8 cellular contexts compared by ENCODE assay signal in genomic region chr6:42929088-42929927, GRCh38. TPM values are rescaled to one million over a fixed set of nuclear protein-coding genes. Genes with fewer than 3 reads are reported as not detected.
DNase-seq lines count a peak whose midpoint lies in the region; ATAC-seq and TF ChIP-seq lines count a peak whose summit lies in the region.

Gene CNPY3, plus strand, starts transcription at chr6:42929480. Its CDS starts 91 bp downstream, at chr6:42929571.

- ATAC-seq in GM19372 (IDR thresholded peaks at IDR 0.05; ENCODE audit: low read depth, unreplicated experiment) (peak; percentile 71), HG03558 (IDR thresholded peaks at IDR 0.05; ENCODE audit: extremely low read depth, unreplicated experiment) (peak; percentile 52), left lung (peak; percentile 95)

- H3K36me3 Mint-ChIP-seq in dendritic cell treated with granulocyte-macrophage colony-stimulating factor and Interleukin-4, amounts not matched to agents 40 ng/mL and 50 ng/mL, for 4 days (ENCODE audit: low read depth): peaks cover 47% of the 10 kb centered on the region

- DNase-seq in C1 segment of cervical spinal cord (lab: John Stamatoyannopoulos, UW): peak; percentile 47 to 99 (median 88)
- peak; percentile 98 for DNase-seq in NCI-H748 treated with DMSO at 0.1 percent for 48 hours (lab: John Stamatoyannopoulos, UW)
- DNase-seq in activated CD4-positive, alpha-beta T cell treated with anti-CD3 and anti-CD28 coated beads, Interleukin-2, amount 50 U/mL, for 24 hours (ENCODE audit: low read depth in 1 of 2, low spot score in 1 of 2): peak; percentile 80 to 92
- DNase-seq in left lung: peak; percentile 96 to 98
- DNase-seq in stimulated activated CD4-positive, alpha-beta T cell treated with anti-CD3 and anti-CD28 coated beads, Interleukin-2, amount 100 ng/mL, for 48 hours: peak; percentile 86 to 87

- no peaks in the 10 kb centered on the region for H3K9me3 ChIP-seq in left lung

- H3K27me3 ChIP-seq in left lung: peaks cover 0 to 11% of the 10 kb centered on the region in 2 donors

- H3K4me1 Mint-ChIP-seq in dendritic cell treated with granulocyte-macrophage colony-stimulating factor and Interleukin-4, amounts not matched to agents 40 ng/mL and 50 ng/mL, for 4 days (ENCODE audit: low read depth): peaks cover 76% of the 10 kb centered on the region

- intact Hi-C loops in dendritic cell treated with granulocyte-macrophage colony-stimulating factor and Interleukin-4, amounts not matched to agents 40 ng/mL and 50 ng/mL, for 4 days (cut with micrococcal nuclease): no loop called here
- intact Hi-C loops in left lung (cut with DNase I): no loop called here

- no peaks in the 10 kb centered on the region for H3K27me3 Mint-ChIP-seq in dendritic cell treated with granulocyte-macrophage colony-stimulating factor and Interleukin-4, amounts not matched to agents 40 ng/mL and 50 ng/mL, for 4 days

- H3K4me3 ChIP-seq in left lung: peak within 1 kb of the TSS; percentile 80 to 96

- TF ChIP-seq CTCF in left lung (IDR thresholded peaks at IDR 0.05): no peak

- H3K27ac Mint-ChIP-seq in dendritic cell treated with granulocyte-macrophage colony-stimulating factor and Interleukin-4, amounts not matched to agents 40 ng/mL and 50 ng/mL, for 4 days: peak within 1 kb of the TSS; percentile 98

- no peaks in the 10 kb centered on the region for H3K9me3 Mint-ChIP-seq in dendritic cell treated with granulocyte-macrophage colony-stimulating factor and Interleukin-4, amounts not matched to agents 40 ng/mL and 50 ng/mL, for 4 days

- peak within 1 kb of the TSS; percentile 96 for H3K4me3 Mint-ChIP-seq in dendritic cell treated with granulocyte-macrophage colony-stimulating factor and Interleukin-4, amounts not matched to agents 40 ng/mL and 50 ng/mL, for 4 days

- H3K4me1 ChIP-seq in left lung: peaks cover 21 to 60% of the 10 kb centered on the region in 2 donors

- H3K36me3 ChIP-seq in left lung: peaks cover 0 to 8% of the 10 kb centered on the region in 2 donors

- H3K27ac ChIP-seq in left lung: peak within 1 kb of the TSS; percentile 94 to 98

RNA-seq across cellular contexts. Expression of gene CNPY3, which starts in this region (rescaled TPM):
- 10 to 100 TPM; 71.4 to 74.1 TPM for total RNA-seq in left lung

Comparison
In these comparisons a context has a peak if more than half of its experiments do, and no peak if none do; other contexts are left out.
1. Peak in every context shown above with its lines: DNase-seq, ATAC-seq, H3K4me3 ChIP-seq and H3K27ac ChIP-seq.